24 cellular contexts compared by ENCODE assay signal in the genomic region with DNA sequence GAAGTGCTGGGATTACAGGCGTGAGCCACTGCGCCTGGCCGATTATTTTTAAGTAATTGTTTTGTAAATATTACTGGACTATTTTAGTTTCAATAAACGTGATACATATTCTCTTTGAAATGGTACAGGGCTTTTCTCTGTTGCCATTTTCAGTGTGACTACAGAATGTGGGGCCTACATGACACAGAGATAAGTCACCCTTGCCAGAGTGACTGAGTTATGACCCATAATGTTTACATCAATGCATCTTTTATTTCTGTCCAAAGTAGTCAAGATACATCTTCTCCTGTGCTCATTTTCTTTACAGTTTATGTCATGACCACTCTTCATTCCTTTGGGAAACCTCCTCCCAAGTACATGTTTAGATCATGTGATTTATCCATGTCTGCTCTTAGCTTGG.
"Had no signal": no experiment of that assay in that cellular context is flagged by ENCODE, and none has a peak within 500 bp of the region (broad histone marks: within the 10 kb centered on the region; RNA-seq: fewer than 3 reads in every experiment).

No MANE protein-coding gene starts in this region.

- H3K36me3 ChIP-seq: colonic mucosa, gastrocnemius medialis, left lung, sigmoid colon, spleen, thoracic aorta, tibial nerve, upper lobe of left lung had no signal

- FAIRE-seq: kidney, urothelium cell line had no signal

- ATAC-seq: esophagus mucosa; gastrocnemius medialis; left lung; naive thymus-derived CD4-positive, alpha-beta T cell; psoas muscle; right cardiac atrium; stimulated activated naive B cell treated with anti-CD40 and anti-IgM and Interleukin-4, amounts not matched to agents 10 μg/mL and 1 μg/mL and 100 μg/mL, for 72 hours had no signal

- H3K27me3 ChIP-seq: colonic mucosa, gastrocnemius medialis, left lung, sigmoid colon, spleen, tibial nerve, upper lobe of left lung had no signal

- DNase-seq: colonic mucosa; effector CD8-positive, alpha-beta T cell; endodermal cell; foreskin fibroblast; gastrocnemius medialis; head of caudate nucleus; kidney; left lung; mesendoderm; midbrain; naive thymus-derived CD4-positive, alpha-beta T cell; nucleus accumbens; posterior cingulate gyrus; psoas muscle; right cardiac atrium; sigmoid colon; spleen; stimulated activated naive B cell treated with anti-CD40 and anti-IgM and Interleukin-4, amounts not matched to agents 10 μg/mL and 1 μg/mL and 100 μg/mL, for 72 hours; upper lobe of left lung had no signal

- H3K4me1 ChIP-seq: colonic mucosa, gastrocnemius medialis, left lung, psoas muscle, sigmoid colon, tibial nerve, upper lobe of left lung had no signal

- H3K4me3 ChIP-seq: colonic mucosa, gastrocnemius medialis, left lung, psoas muscle, sigmoid colon, spleen, thoracic aorta, tibial nerve, upper lobe of left lung had no signal

- H3K27ac ChIP-seq: colonic mucosa, epithelial cell of prostate, gastrocnemius medialis, left lung, psoas muscle, sigmoid colon, spleen, thoracic aorta, tibial nerve, upper lobe of left lung had no signal

- H3K9me3 ChIP-seq: colonic mucosa, gastrocnemius medialis, psoas muscle, sigmoid colon, thoracic aorta, tibial nerve, upper lobe of left lung had no signal
